In genomic region chr13:40518481-40518882, GRCh38 we compare ENCODE assay signal across 8 cellular contexts.
A peak's percentile ranks its signal among the peaks of the same experiment; 100 is the strongest.
DNase-seq lines count a peak whose midpoint lies in the region; TF ChIP-seq lines count a peak whose summit lies in the region.

No MANE protein-coding gene starts in this region.

- peak overlapping the region; percentile 95 for H3K27ac Mint-ChIP-seq in stimulated activated naive CD8-positive, alpha-beta T cell treated with anti-CD3 and anti-CD28 coated beads, Interleukin-15, Interleukin-2, amounts not matched to agents 100 ng/mL and 50 ng/mL, for 24 hours
- no peak overlapping the region for H3K27ac Mint-ChIP-seq in type B pancreatic cell

- H3K4me3 ChIP-seq in epithelial cell of esophagus (ENCODE audit: low read length), result no peak overlapping the region

- DNase-seq in activated T-cell treated with anti-CD3 and anti-CD28 coated beads for 24 hours (ENCODE audit: low read depth) (peak; percentile 77), epithelial cell of esophagus (ENCODE audit: low read depth) (peak; percentile 61), retina (no peak), type B pancreatic cell (ENCODE audit: extremely low spot score, unreplicated experiment) (no peak), GDM1 (lab: John Stamatoyannopoulos, UW) (no peak)
- no peak for DNase-seq in activated T-cell treated with anti-CD3 and anti-CD28 coated beads, Interleukin-2, amount 50 U/mL, for 1 hour
- DNase-seq in activated CD4-positive, CD25-positive, alpha-beta regulatory T cell treated with anti-CD3 and anti-CD28 coated beads, Interleukin-2, amount 50 U/mL, for 72 hours, result peak; percentile 51

- H3K36me3 Mint-ChIP-seq in stimulated activated naive CD8-positive, alpha-beta T cell treated with anti-CD3 and anti-CD28 coated beads, Interleukin-15, Interleukin-2, amounts not matched to agents 100 ng/mL and 50 ng/mL, for 24 hours (ENCODE audit: low read depth), result no peaks in the 10 kb centered on the region
- H3K36me3 Mint-ChIP-seq in type B pancreatic cell, result no peaks in the 10 kb centered on the region

- no peaks in the 10 kb centered on the region for H3K27me3 Mint-ChIP-seq in stimulated activated naive CD8-positive, alpha-beta T cell treated with anti-CD3 and anti-CD28 coated beads, Interleukin-15, Interleukin-2, amounts not matched to agents 100 ng/mL and 50 ng/mL, for 24 hours
- H3K27me3 Mint-ChIP-seq in type B pancreatic cell, result no peaks in the 10 kb centered on the region

- TF ChIP-seq CTCF in epithelial cell of esophagus (IDR thresholded peaks at IDR 0.05; ENCODE audit: insufficient read depth, low read depth, low read length, missing control alignments), result no peak
- TF ChIP-seq CTCF in type B pancreatic cell (conservative IDR thresholded peaks at IDR 0.05), result no peak

- peaks cover 79% of the 10 kb centered on the region for H3K4me1 Mint-ChIP-seq in stimulated activated naive CD8-positive, alpha-beta T cell treated with anti-CD3 and anti-CD28 coated beads, Interleukin-15, Interleukin-2, amounts not matched to agents 100 ng/mL and 50 ng/mL, for 24 hours (ENCODE audit: low read depth)
- no peaks in the 10 kb centered on the region for H3K4me1 Mint-ChIP-seq in type B pancreatic cell (ENCODE audit: unreplicated experiment)

- peaks cover 3% of the 10 kb centered on the region for H3K9me3 Mint-ChIP-seq in stimulated activated naive CD8-positive, alpha-beta T cell treated with anti-CD3 and anti-CD28 coated beads, Interleukin-15, Interleukin-2, amounts not matched to agents 100 ng/mL and 50 ng/mL, for 24 hours
- no peaks in the 10 kb centered on the region for H3K9me3 Mint-ChIP-seq in type B pancreatic cell

- H3K4me3 Mint-ChIP-seq in stimulated activated naive CD8-positive, alpha-beta T cell treated with anti-CD3 and anti-CD28 coated beads, Interleukin-15, Interleukin-2, amounts not matched to agents 100 ng/mL and 50 ng/mL, for 24 hours, result peak overlapping the region; percentile 76
- no peak overlapping the region for H3K4me3 Mint-ChIP-seq in type B pancreatic cell

Comparison
In these comparisons a context has a peak if more than half of its experiments do, and no peak if none do; other contexts are left out.
1. DNase-seq: peak in activated T-cell treated with anti-CD3 and anti-CD28 coated beads for 24 hours (single experiment), activated CD4-positive, CD25-positive, alpha-beta regulatory T cell treated with anti-CD3 and anti-CD28 coated beads, Interleukin-2, amount 50 U/mL, for 72 hours (single experiment) and epithelial cell of esophagus (single experiment); none in activated T-cell treated with anti-CD3 and anti-CD28 coated beads, Interleukin-2, amount 50 U/mL, for 1 hour (single experiment), retina (single experiment), type B pancreatic cell (single experiment) and GDM1 (single experiment).